Comparison of ENCODE assay signal across 12 cellular contexts in the genomic region with DNA sequence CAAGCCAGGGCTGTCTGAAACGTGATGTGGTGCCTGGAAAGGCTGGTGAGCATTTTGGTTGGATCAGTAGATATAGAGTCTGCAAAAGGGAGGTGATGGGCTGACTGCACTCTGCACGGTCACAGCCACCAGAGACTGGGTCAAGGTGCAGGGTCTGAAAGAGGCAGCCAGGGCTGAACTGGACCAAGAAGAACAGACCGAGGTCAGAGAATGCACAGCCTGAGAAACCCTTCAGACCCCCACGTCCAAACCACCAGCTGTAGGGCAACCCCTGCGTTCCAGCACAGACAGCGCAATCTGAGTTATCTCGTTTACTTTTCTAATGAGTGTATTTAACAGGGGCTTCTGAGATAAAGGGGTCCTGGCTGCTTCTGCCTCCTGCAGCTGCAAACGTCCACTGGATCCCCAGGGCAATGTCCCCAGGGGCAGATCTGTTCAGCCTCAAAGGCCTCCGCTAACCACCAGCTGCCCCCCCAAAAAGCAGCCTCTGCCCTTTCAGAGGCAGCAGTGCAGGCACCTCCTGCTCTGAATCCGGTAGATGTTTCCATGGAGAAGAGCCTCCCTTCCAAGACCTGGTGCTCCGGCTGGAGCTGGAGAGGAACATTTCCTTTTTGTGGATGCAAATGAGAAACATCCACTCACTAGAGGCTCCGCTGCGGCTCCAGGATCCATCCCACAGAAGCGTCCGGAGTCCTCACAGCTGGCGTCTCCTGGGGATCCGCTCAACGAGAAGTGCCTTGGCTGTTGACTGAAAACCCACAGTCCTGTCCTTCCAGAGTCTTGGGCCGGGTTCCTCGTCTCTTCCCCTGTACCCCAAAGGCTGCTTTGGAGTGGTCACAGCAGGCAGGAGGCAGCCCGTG. TPM values are rescaled to one million over a fixed set of nuclear protein-coding genes. Genes with fewer than 3 reads are reported as not detected.
DNase-seq lines count a peak whose midpoint lies in the region; ATAC-seq and TF ChIP-seq lines count a peak whose summit lies in the region.
"Had no signal": no experiment of that assay in that cellular context is flagged by ENCODE, and none has a peak within 500 bp of the region (broad histone marks: within the 10 kb centered on the region; RNA-seq: fewer than 3 reads in every experiment).

No MANE protein-coding gene starts in this region.

- H3K9me3 Mint-ChIP-seq in activated CD4-positive, alpha-beta T cell treated with anti-CD3 and anti-CD28 coated beads, Interleukin-2, amount 10 ng/mL, durations not matched to agents 24 days and 14 days = no peaks in the 10 kb centered on the region
- H3K9me3 Mint-ChIP-seq in endothelial cell (ENCODE audit: unreplicated experiment) = no peaks in the 10 kb centered on the region
- no peaks in the 10 kb centered on the region for H3K9me3 Mint-ChIP-seq in activated CD8-positive, alpha-beta memory T cell treated with anti-CD3 and anti-CD28 coated beads, Interleukin-2, amount 10 ng/mL, durations not matched to agents 7 days and 5 days (ENCODE audit: low read depth)

- no peak overlapping the region for H3K27ac Mint-ChIP-seq in activated CD4-positive, alpha-beta T cell treated with anti-CD3 and anti-CD28 coated beads, Interleukin-2, amount 10 ng/mL, durations not matched to agents 24 days and 14 days
- H3K27ac Mint-ChIP-seq in endothelial cell (ENCODE audit: unreplicated experiment) = peak overlapping the region; percentile 70
- H3K27ac Mint-ChIP-seq in activated CD8-positive, alpha-beta memory T cell treated with anti-CD3 and anti-CD28 coated beads, Interleukin-2, amount 10 ng/mL, durations not matched to agents 7 days and 5 days = no peak overlapping the region

- peaks cover 2% of the 10 kb centered on the region for H3K36me3 Mint-ChIP-seq in activated CD4-positive, alpha-beta T cell treated with anti-CD3 and anti-CD28 coated beads, Interleukin-2, amount 10 ng/mL, durations not matched to agents 24 days and 14 days (ENCODE audit: low read depth)
- peaks cover 9% of the 10 kb centered on the region for H3K36me3 Mint-ChIP-seq in endothelial cell (ENCODE audit: low read depth, unreplicated experiment)
- peaks cover 2% of the 10 kb centered on the region for H3K36me3 Mint-ChIP-seq in activated CD8-positive, alpha-beta memory T cell treated with anti-CD3 and anti-CD28 coated beads, Interleukin-2, amount 10 ng/mL, durations not matched to agents 7 days and 5 days

- no peak for DNase-seq in activated CD4-positive, alpha-beta T cell treated with anti-CD3 and anti-CD28 coated beads, Interleukin-2, amount 10 ng/mL, durations not matched to agents 24 days and 14 days
- DNase-seq in activated CD4-positive, alpha-beta T cell treated with anti-CD3 and anti-CD28 coated beads for 48 hours = no peak
- DNase-seq in NCI-H187 (lab: John Stamatoyannopoulos, UW) (peak; percentile 40 to 61), endothelial cell (ENCODE audit: low spot score) (no peak), retina (peak; percentile 52), T1000 (lab: John Stamatoyannopoulos, UW) (no peak), OCI-M2 (lab: John Stamatoyannopoulos, UW; ENCODE audit: unreplicated experiment) (no peak)
- DNase-seq in activated CD8-positive, alpha-beta memory T cell treated with anti-CD3 and anti-CD28 coated beads, Interleukin-2, amount 10 ng/mL, durations not matched to agents 7 days and 5 days = no peak
- DNase-seq: activated CD4-positive, alpha-beta T cell treated with anti-CD3 and anti-CD28 coated beads for 4 hours; NCI-H1694 treated with DMSO at 0.1 percent for 48 hours; Right ventricle myocardium superior had no signal

- peaks cover 47% of the 10 kb centered on the region for H3K27me3 Mint-ChIP-seq in activated CD4-positive, alpha-beta T cell treated with anti-CD3 and anti-CD28 coated beads, Interleukin-2, amount 10 ng/mL, durations not matched to agents 24 days and 14 days
- H3K27me3 Mint-ChIP-seq in endothelial cell (ENCODE audit: unreplicated experiment) = peaks cover 26% of the 10 kb centered on the region
- peaks cover 54% of the 10 kb centered on the region for H3K27me3 Mint-ChIP-seq in activated CD8-positive, alpha-beta memory T cell treated with anti-CD3 and anti-CD28 coated beads, Interleukin-2, amount 10 ng/mL, durations not matched to agents 7 days and 5 days

- CTCF ChIA-PET in activated CD8-positive, alpha-beta memory T cell treated with anti-CD3 and anti-CD28 coated beads, Interleukin-2, amount 10 ng/mL, durations not matched to agents 7 days and 5 days (lab: Charles Lee) = no interaction called here

- no peak for TF ChIP-seq CTCF in endothelial cell (IDR thresholded peaks at IDR 0.05; ENCODE audit: unreplicated experiment)

- intact Hi-C loops in activated CD4-positive, alpha-beta T cell treated with anti-CD3 and anti-CD28 coated beads, Interleukin-2, amount 10 ng/mL, durations not matched to agents 24 days and 14 days (cut with micrococcal nuclease) = no loop called here

- peak overlapping the region; percentile 69 for H3K4me3 Mint-ChIP-seq in activated CD4-positive, alpha-beta T cell treated with anti-CD3 and anti-CD28 coated beads, Interleukin-2, amount 10 ng/mL, durations not matched to agents 24 days and 14 days
- H3K4me3 Mint-ChIP-seq in endothelial cell (ENCODE audit: unreplicated experiment) = peak overlapping the region; percentile 89
- no peak overlapping the region for H3K4me3 Mint-ChIP-seq in activated CD8-positive, alpha-beta memory T cell treated with anti-CD3 and anti-CD28 coated beads, Interleukin-2, amount 10 ng/mL, durations not matched to agents 7 days and 5 days

- ATAC-seq in activated CD8-positive, alpha-beta memory T cell treated with anti-CD3 and anti-CD28 coated beads, Interleukin-2, amount 10 ng/mL, durations not matched to agents 7 days and 5 days = no peak

- peaks cover 6% of the 10 kb centered on the region for H3K4me1 Mint-ChIP-seq in activated CD4-positive, alpha-beta T cell treated with anti-CD3 and anti-CD28 coated beads, Interleukin-2, amount 10 ng/mL, durations not matched to agents 24 days and 14 days
- H3K4me1 Mint-ChIP-seq in endothelial cell (ENCODE audit: unreplicated experiment) = peaks cover 10% of the 10 kb centered on the region
- H3K4me1 Mint-ChIP-seq in activated CD8-positive, alpha-beta memory T cell treated with anti-CD3 and anti-CD28 coated beads, Interleukin-2, amount 10 ng/mL, durations not matched to agents 7 days and 5 days = peaks cover 6% of the 10 kb centered on the region

RNA-seq across cellular contexts. Expression of a gene that starts 1.0 kb away (rescaled TPM):
- total RNA-seq in activated CD4-positive, alpha-beta T cell treated with anti-CD3 and anti-CD28 coated beads, Interleukin-2, amount 10 ng/mL, durations not matched to agents 24 days and 14 days = not detected in 2 replicates
- total RNA-seq in endothelial cell (ENCODE audit: unreplicated experiment) = 0.56 TPM
- total RNA-seq in activated CD8-positive, alpha-beta memory T cell treated with anti-CD3 and anti-CD28 coated beads, Interleukin-2, amount 10 ng/mL, durations not matched to agents 7 days and 5 days = not detected
- total RNA-seq: kidney epithelial cell, Right ventricle myocardium superior had no signal

Comparison
In these comparisons a context has a peak if more than half of its experiments do, and no peak if none do; other contexts are left out.
1. DNase-seq: peak in NCI-H187 (2 of 2) and retina (single experiment); none in activated CD4-positive, alpha-beta T cell treated with anti-CD3 and anti-CD28 coated beads, Interleukin-2, amount 10 ng/mL, durations not matched to agents 24 days and 14 days (single experiment), activated CD4-positive, alpha-beta T cell treated with anti-CD3 and anti-CD28 coated beads for 48 hours (single experiment), endothelial cell (single experiment), activated CD8-positive, alpha-beta memory T cell treated with anti-CD3 and anti-CD28 coated beads, Interleukin-2, amount 10 ng/mL, durations not matched to agents 7 days and 5 days (single experiment), T1000 (single experiment) and OCI-M2 (single experiment).